1 cellular context compared by ENCODE assay signal in genomic region chr19:5112175-5112574, GRCh38.
TF ChIP-seq lines count a peak whose summit lies in the region.

No MANE protein-coding gene starts in this region.

TF ChIP-seq in HepG2, 621 proteins besides CTCF, POLR2A, EP300 and RAD21 (continued from another document):
- 0 out of 2 replicates have a peak, but pooled peaks have one; percentile 31 for TF ChIP-seq FOXP4 (CRISPR knock-in tag; IDR thresholded peaks at IDR 0.05)
- TF ChIP-seq PHF8 (CRISPR knock-in tag; IDR thresholded peaks at IDR 0.05): 0 out of 2 replicates have a peak, but pooled peaks have one; percentile 5
